ENCODE assay signal across 10 cellular contexts in genomic region chr21:30839304-30839703, GRCh38. TPM values are rescaled to one million over a fixed set of nuclear protein-coding genes. Genes with fewer than 3 reads are reported as not detected.
A peak's percentile ranks its signal among the peaks of the same experiment; 100 is the strongest.
DNase-seq lines count a peak whose midpoint lies in the region; ATAC-seq and TF ChIP-seq lines count a peak whose summit lies in the region.
"Had no signal": no experiment of that assay in that cellular context is flagged by ENCODE, and none has a peak within 500 bp of the region (broad histone marks: within the 10 kb centered on the region; RNA-seq: fewer than 3 reads in every experiment).

No MANE protein-coding gene starts in this region.

- peak; percentile 3 for DNase-seq in NCI-H748 (lab: John Stamatoyannopoulos, UW; ENCODE audit: unreplicated experiment)
- no peak for DNase-seq in NCI-H748 treated with DMSO at 0.1 percent for 48 hours (lab: John Stamatoyannopoulos, UW)
- peak; percentile 75 for DNase-seq in PC-3
- peak; percentile 8 to 17 for DNase-seq in stimulated activated CD4-positive, alpha-beta T cell treated with anti-CD3 and anti-CD28 coated beads, Interleukin-12 subunit alpha, Interleukin-12 subunit beta, amount 100 ng/mL, for 24 hours (ENCODE audit: low read depth in 2 of 2)
- no peak for DNase-seq in pons (ENCODE audit: low spot score)
- DNase-seq in dermis blood vessel endothelial cell = no peak
- no peak for DNase-seq in NCI-H345 treated with DMSO at 0.1 percent for 48 hours (lab: John Stamatoyannopoulos, UW; ENCODE audit: unreplicated experiment)

- peak; percentile 83 for TF ChIP-seq CTCF in PC-3 (conservative IDR thresholded peaks at IDR 0.05; ENCODE audit: low read depth, low read length)
- peak; percentile 33 to 73 for TF ChIP-seq CTCF in brain (conservative IDR thresholded peaks at IDR 0.05)

- BruUV-seq in PC-3 (replicated peaks; lab: Mats Ljungman, UMichigan) = no TSS peak

- H3K9ac ChIP-seq in PC-3 (ENCODE audit: low read length) = no peak overlapping the region

- H3K9me3 Mint-ChIP-seq in brain = peaks cover 0 to 2% (median 0%) of the 10 kb centered on the region in 5 experiments

- POLR2A ChIA-PET in PC-3 (lab: Charles Lee; ENCODE audit: unreplicated experiment) = no interaction called here

- no peak overlapping the region for H3K4me3 Mint-ChIP-seq in brain

- no peak overlapping the region for H3K4me2 ChIP-seq in PC-3 (ENCODE audit: low read length)

- no peaks in the 10 kb centered on the region for H3F3A ChIP-seq in PC-3 (ENCODE audit: low read length, unreplicated experiment)

- no peaks in the 10 kb centered on the region for H3K9me3 ChIP-seq in PC-3 (ENCODE audit: low read length)
- H3K9me3 ChIP-seq: SJSA1 had no signal

- no peaks in the 10 kb centered on the region for H3K27me3 Mint-ChIP-seq in brain

- no peaks in the 10 kb centered on the region for H3K36me3 ChIP-seq in PC-3 (ENCODE audit: low read depth, low read length)
- H3K36me3 ChIP-seq: SJSA1 had no signal

- no peaks in the 10 kb centered on the region for H3K36me3 Mint-ChIP-seq in brain

- no peaks in the 10 kb centered on the region for H3K4me1 Mint-ChIP-seq in brain

- no peaks in the 10 kb centered on the region for H3K4me1 ChIP-seq in PC-3 (ENCODE audit: insufficient read depth, low read length)
- H3K4me1 ChIP-seq: SJSA1 had no signal

- no peaks in the 10 kb centered on the region for H4K20me1 ChIP-seq in PC-3 (ENCODE audit: low read length)

- no peaks in the 10 kb centered on the region for H3K79me2 ChIP-seq in PC-3 (ENCODE audit: low read length)

- no peak overlapping the region for H3K27ac Mint-ChIP-seq in brain

- CTCF ChIA-PET in PC-3 (lab: Charles Lee) = interaction anchor here (0.6 to 1.0 kb wide), 3 partner anchors 232 to 247 kb away, joined by 3 to 5 read pairs (median 3); no protein-coding TSS in a partner anchor

- H3K27ac ChIP-seq in PC-3 (ENCODE audit: low read length) = no peak overlapping the region
- H3K27ac ChIP-seq: SJSA1 had no signal

- ATAC-seq in PC-3 = peak; percentile 97

- H3K9me2 ChIP-seq in PC-3 (replicated peaks; ENCODE audit: low read length) = no peaks in the 10 kb centered on the region

- peaks cover 36% of the 10 kb centered on the region for H3K27me3 ChIP-seq in PC-3 (ENCODE audit: low read length)
- H3K27me3 ChIP-seq: SJSA1 had no signal

- no peak overlapping the region for H2AFZ ChIP-seq in PC-3 (ENCODE audit: low read length)

- no peak overlapping the region for H3K4me3 ChIP-seq in PC-3 (ENCODE audit: low read length)
- H3K4me3 ChIP-seq: SJSA1 had no signal

- intact Hi-C loops in PC-3 (cut with micrococcal nuclease) = loop anchor here (2.0 kb wide), 1 partner anchor 247 kb away; no protein-coding TSS in a partner anchor

RNA-seq across cellular contexts. Expression of gene KRTAP7-1, which starts 9.7 kb away (rescaled TPM):
- total RNA-seq in PC-3 (2014; rRNA removed) (not detected in 2 replicates), dermis blood vessel endothelial cell (not detected in 2 replicates)
- not detected for polyA plus RNA-seq in brain (ENCODE audit: insufficient read depth, low read depth, low replicate concordance)
- total RNA-seq: SJSA1, urinary bladder had no signal
- polyA plus RNA-seq: urinary bladder had no signal

RNA-seq across cellular contexts. Expression of gene KRTAP8-1, which starts 26.2 kb away (rescaled TPM):
- total RNA-seq in PC-3 (2014; rRNA removed) (not detected in 2 replicates), dermis blood vessel endothelial cell (not detected in 2 replicates)
- not detected for polyA plus RNA-seq in brain (ENCODE audit: insufficient read depth, low read depth, low replicate concordance)
- total RNA-seq: SJSA1, urinary bladder had no signal
- polyA plus RNA-seq: urinary bladder had no signal

RNA-seq across cellular contexts. Expression of gene KRTAP11-1, which starts 42.1 kb away (rescaled TPM):
- not detected in 2 replicates for total RNA-seq in PC-3 (2014; rRNA removed)
- polyA plus RNA-seq in brain (ENCODE audit: insufficient read depth, low read depth, low replicate concordance) = not detected
- not detected in 2 replicates for total RNA-seq in dermis blood vessel endothelial cell
- total RNA-seq: SJSA1, urinary bladder had no signal
- polyA plus RNA-seq: urinary bladder had no signal

Comparison
In these comparisons a context has a peak if more than half of its experiments do, and no peak if none do; other contexts are left out.
1. DNase-seq: peak in NCI-H748 (single experiment), PC-3 (single experiment) and stimulated activated CD4-positive, alpha-beta T cell treated with anti-CD3 and anti-CD28 coated beads, Interleukin-12 subunit alpha, Interleukin-12 subunit beta, amount 100 ng/mL, for 24 hours (2 of 2); none in NCI-H748 treated with DMSO at 0.1 percent for 48 hours (single experiment), pons (single experiment), dermis blood vessel endothelial cell (single experiment) and NCI-H345 treated with DMSO at 0.1 percent for 48 hours (single experiment).